ENCODE assay signal across 8 cellular contexts in the genomic region with DNA sequence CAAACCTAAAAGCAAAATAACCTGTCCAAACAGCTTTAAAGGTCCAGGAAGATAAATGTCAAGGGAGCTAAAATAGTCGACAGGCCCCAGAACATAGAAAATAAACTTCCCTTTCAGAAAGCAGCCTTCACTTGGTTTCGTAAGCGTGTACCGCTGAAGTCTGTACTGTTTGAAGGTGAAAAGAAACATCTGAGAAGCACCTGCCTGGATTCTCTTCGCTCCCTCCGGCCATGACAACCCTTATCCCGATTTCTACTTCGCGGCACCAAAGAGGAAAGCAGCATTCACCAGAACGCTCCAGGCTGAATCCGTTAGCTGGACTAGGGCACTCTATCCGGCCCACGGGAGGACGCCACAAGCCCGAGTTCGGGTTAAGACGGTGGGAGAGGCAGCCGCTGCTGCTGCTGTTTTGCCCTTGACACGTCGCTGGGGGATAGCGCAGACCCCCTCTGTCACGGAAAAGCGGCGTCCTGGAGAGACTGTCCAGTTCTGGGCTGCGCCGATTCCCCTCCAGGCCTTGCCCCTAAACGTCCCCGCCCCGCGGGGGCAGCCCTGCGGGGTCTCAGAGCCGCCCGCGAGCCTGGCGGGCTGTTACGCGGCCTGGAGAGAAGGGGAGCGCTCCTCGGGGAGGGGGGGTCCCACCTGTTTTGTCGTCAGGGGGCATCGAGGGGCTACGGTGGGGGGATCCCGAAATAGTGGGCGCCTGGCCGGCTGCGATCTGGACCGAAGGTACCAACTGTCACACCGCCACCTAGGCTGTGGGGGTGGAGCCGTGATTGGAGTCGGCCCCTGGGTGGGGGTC. TPM values are rescaled to one million over a fixed set of nuclear protein-coding genes. Genes with fewer than 3 reads are reported as not detected.
DNase-seq lines count a peak whose midpoint lies in the region; ATAC-seq and TF ChIP-seq lines count a peak whose summit lies in the region.

No MANE protein-coding gene starts in this region.

- no peaks in the 10 kb centered on the region for H3K36me3 ChIP-seq in effector memory CD4-positive, alpha-beta T cell (ENCODE audit: control insufficient read depth, insufficient read depth, low read length)

- peaks cover 41% of the 10 kb centered on the region for H3K36me3 Mint-ChIP-seq in Calu3 (ENCODE audit: insufficient read depth, unreplicated experiment)
- no peaks in the 10 kb centered on the region for H3K36me3 Mint-ChIP-seq in activated CD4-positive, alpha-beta memory T cell treated with anti-CD3 and anti-CD28 coated beads, Interleukin-2, amount 10 ng/mL, durations not matched to agents 7 days and 5 days (ENCODE audit: low read depth)

- peaks cover 21% of the 10 kb centered on the region for H3K4me1 ChIP-seq in effector memory CD4-positive, alpha-beta T cell (ENCODE audit: control insufficient read depth, insufficient read depth, low read length, poor library complexity, severe bottlenecking)

- no peaks in the 10 kb centered on the region for H3K27me3 ChIP-seq in effector memory CD4-positive, alpha-beta T cell (replicated peaks; ENCODE audit: control insufficient read depth, insufficient read depth, low read length, poor library complexity, severe bottlenecking)

- ATAC-seq in stimulated activated naive CD8-positive, alpha-beta T cell treated with anti-CD3 and anti-CD28 coated beads, Interleukin-15, amount 100 ng/mL, for 72 hours: no peak
- ATAC-seq in GM21367 (IDR thresholded peaks at IDR 0.05; ENCODE audit: unreplicated experiment): no peak
- ATAC-seq in GM18868 (IDR thresholded peaks at IDR 0.05; ENCODE audit: unreplicated experiment): no peak

- CTCF ChIA-PET in Calu3 (lab: Charles Lee): interaction anchor here (1.4 to 2.0 kb wide), 4 partner anchors 10 to 255 kb away, joined by 3 to 6 read pairs (median 6); no protein-coding TSS in a partner anchor
- CTCF ChIA-PET in activated CD4-positive, alpha-beta memory T cell treated with anti-CD3 and anti-CD28 coated beads, Interleukin-2, amount 10 ng/mL, durations not matched to agents 7 days and 5 days (lab: Charles Lee): interaction anchor here (0.5 to 2.4 kb wide), 9 partner anchors 14 to 347 kb away, joined by 3 to 11 read pairs (median 5); no protein-coding TSS in a partner anchor

- no peaks in the 10 kb centered on the region for H3K4me1 Mint-ChIP-seq in Calu3 (ENCODE audit: low read depth, unreplicated experiment)
- peaks cover 37% of the 10 kb centered on the region for H3K4me1 Mint-ChIP-seq in activated CD4-positive, alpha-beta memory T cell treated with anti-CD3 and anti-CD28 coated beads, Interleukin-2, amount 10 ng/mL, durations not matched to agents 7 days and 5 days
- peaks cover 40% of the 10 kb centered on the region for H3K4me1 Mint-ChIP-seq in stimulated activated naive CD8-positive, alpha-beta T cell treated with anti-CD3 and anti-CD28 coated beads, Interleukin-15, amount 100 ng/mL, for 72 hours

- no peaks in the 10 kb centered on the region for H3K9me3 Mint-ChIP-seq in Calu3 (ENCODE audit: low read depth, unreplicated experiment)
- H3K9me3 Mint-ChIP-seq in activated CD4-positive, alpha-beta memory T cell treated with anti-CD3 and anti-CD28 coated beads, Interleukin-2, amount 10 ng/mL, durations not matched to agents 7 days and 5 days: no peaks in the 10 kb centered on the region
- H3K9me3 Mint-ChIP-seq in stimulated activated naive CD8-positive, alpha-beta T cell treated with anti-CD3 and anti-CD28 coated beads, Interleukin-15, amount 100 ng/mL, for 72 hours: no peaks in the 10 kb centered on the region

- peak overlapping the region; percentile 78 for H3K4me3 Mint-ChIP-seq in Calu3 (ENCODE audit: low read depth, unreplicated experiment)
- H3K4me3 Mint-ChIP-seq in activated CD4-positive, alpha-beta memory T cell treated with anti-CD3 and anti-CD28 coated beads, Interleukin-2, amount 10 ng/mL, durations not matched to agents 7 days and 5 days: peak overlapping the region; percentile 76
- H3K4me3 Mint-ChIP-seq in stimulated activated naive CD8-positive, alpha-beta T cell treated with anti-CD3 and anti-CD28 coated beads, Interleukin-15, amount 100 ng/mL, for 72 hours: peak overlapping the region; percentile 91 to 92

- POLR2A ChIA-PET in activated CD4-positive, alpha-beta memory T cell treated with anti-CD3 and anti-CD28 coated beads, Interleukin-2, amount 10 ng/mL, durations not matched to agents 7 days and 5 days (lab: Charles Lee): interaction anchor here (1.4 to 2.8 kb wide), 5 partner anchors 14 to 205 kb away, joined by 4 to 23 read pairs (median 9); no protein-coding TSS in a partner anchor

- intact Hi-C loops in Calu3 (cut with micrococcal nuclease; ENCODE audit: unreplicated experiment): loop anchor here (2.0 to 5.0 kb wide), 4 partner anchors 45 to 255 kb away; no protein-coding TSS in a partner anchor

- peak overlapping the region; percentile 93 for H3K4me3 ChIP-seq in effector memory CD4-positive, alpha-beta T cell (ENCODE audit: insufficient read depth, low read depth, low read length, poor library complexity, severe bottlenecking)

- peak; percentile 23 for DNase-seq in Calu3
- peak; percentile 64 to 76 for DNase-seq in Kasumi-1 (lab: John Stamatoyannopoulos, UW)
- DNase-seq in activated CD4-positive, alpha-beta memory T cell treated with anti-CD3 and anti-CD28 coated beads, Interleukin-2, amount 10 ng/mL, durations not matched to agents 7 days and 5 days: peak; percentile 39
- DNase-seq in effector memory CD4-positive, alpha-beta T cell: peak in 2 of 3 donors; percentile 19 to 22
- DNase-seq in lung microvascular endothelial cell (ENCODE audit: low read depth in 2 of 2): peak; percentile 51 to 56
- DNase-seq in stimulated activated naive CD8-positive, alpha-beta T cell treated with anti-CD3 and anti-CD28 coated beads, Interleukin-15, amount 100 ng/mL, for 72 hours: peak; percentile 35 to 41

- H3K27ac ChIP-seq in effector memory CD4-positive, alpha-beta T cell (ENCODE audit: insufficient read depth, low read length, poor library complexity, severe bottlenecking): peak overlapping the region; percentile 97

- no peaks in the 10 kb centered on the region for H3K9me3 ChIP-seq in effector memory CD4-positive, alpha-beta T cell (ENCODE audit: control insufficient read depth, low read length)

- no TSS peak for BruUV-seq in Calu3 (replicated peaks; lab: Mats Ljungman, UMichigan)

- no peak for TF ChIP-seq CTCF in Calu3 (IDR thresholded peaks at IDR 0.05; ENCODE audit: unreplicated experiment)

- peak overlapping the region; percentile 48 for H3K27ac Mint-ChIP-seq in Calu3 (ENCODE audit: unreplicated experiment)
- H3K27ac Mint-ChIP-seq in activated CD4-positive, alpha-beta memory T cell treated with anti-CD3 and anti-CD28 coated beads, Interleukin-2, amount 10 ng/mL, durations not matched to agents 7 days and 5 days: peak overlapping the region; percentile 79
- peak overlapping the region; percentile 85 to 91 for H3K27ac Mint-ChIP-seq in stimulated activated naive CD8-positive, alpha-beta T cell treated with anti-CD3 and anti-CD28 coated beads, Interleukin-15, amount 100 ng/mL, for 72 hours

- H3K27me3 Mint-ChIP-seq in Calu3 (ENCODE audit: unreplicated experiment): no peaks in the 10 kb centered on the region
- H3K27me3 Mint-ChIP-seq in activated CD4-positive, alpha-beta memory T cell treated with anti-CD3 and anti-CD28 coated beads, Interleukin-2, amount 10 ng/mL, durations not matched to agents 7 days and 5 days: peaks cover 3% of the 10 kb centered on the region
- no peaks in the 10 kb centered on the region for H3K27me3 Mint-ChIP-seq in stimulated activated naive CD8-positive, alpha-beta T cell treated with anti-CD3 and anti-CD28 coated beads, Interleukin-15, amount 100 ng/mL, for 72 hours

RNA-seq across cellular contexts. Expression of a gene that starts 1.1 kb away (rescaled TPM):
- total RNA-seq in Calu3 (2022) (26.1 and 34.5 TPM in 2 replicates), lung microvascular endothelial cell (32.3 and 76.2 TPM in 2 replicates)
- total RNA-seq in activated CD4-positive, alpha-beta memory T cell treated with anti-CD3 and anti-CD28 coated beads, Interleukin-2, amount 10 ng/mL, durations not matched to agents 7 days and 5 days: 10 to 100 TPM; 18.9 to 19.9 TPM
